Comparison of ENCODE assay signal across 9 cellular contexts in genomic region chr12:50690923-50691322, GRCh38.
A peak's percentile ranks its signal among the peaks of the same experiment; 100 is the strongest.
DNase-seq lines count a peak whose midpoint lies in the region; ATAC-seq and TF ChIP-seq lines count a peak whose summit lies in the region.
"Had no signal": no experiment of that assay in that cellular context is flagged by ENCODE, and none has a peak within 500 bp of the region (broad histone marks: within the 10 kb centered on the region; RNA-seq: fewer than 3 reads in every experiment).

No MANE protein-coding gene starts in this region.

- DNase-seq in HAP-1 (ENCODE audit: low spot score in 2 of 2) (peak; percentile 48 to 54), amygdala (lab: John Stamatoyannopoulos, UW) (peak in 45 of 56 donors; percentile 3 to 79 (median 35)), Right ventricle myocardium superior (peak; percentile 56), trophoblast cell (no peak), mammary epithelial cell (no peak), endothelial cell (ENCODE audit: low spot score) (no peak), mucosa of gallbladder (ENCODE audit: low spot score) (no peak)
- DNase-seq: CD4-positive, alpha-beta T cell had no signal

- WGBS in trophoblast cell (ENCODE audit: extremely low coverage, insufficient coverage, insufficient read length): no CpG with 5 or more reads among the region's 3 CpGs
- WGBS in mammary epithelial cell (ENCODE audit: low coverage, missing lambda C conversion rate): 50% methylated on average over 3 of the region's 3 CpGs

- H3K9me3 ChIP-seq in HAP-1 (no peaks in the 10 kb centered on the region), trophoblast cell (ENCODE audit: insufficient read depth, low read depth, low read length) (no peaks in the 10 kb centered on the region), mammary epithelial cell (replicated peaks; ENCODE audit: insufficient read depth, low read length) (no peaks in the 10 kb centered on the region)

- in situ Hi-C loops in HAP-1 (cut with MboI; ENCODE audit: low sequenced_read_pairs): no loop called here
- in situ Hi-C loops in mammary epithelial cell (cut with MboI; ENCODE audit: low sequenced_read_pairs in 2 of 2): no loop called here

- H3K79me2 ChIP-seq in trophoblast cell (ENCODE audit: control insufficient read depth, insufficient read depth, low read length, poor library complexity) (no peaks in the 10 kb centered on the region), mammary epithelial cell (ENCODE audit: insufficient read depth, low read length) (no peaks in the 10 kb centered on the region)

- H4K20me1 ChIP-seq in mammary epithelial cell (ENCODE audit: insufficient read depth, low read length): no peaks in the 10 kb centered on the region

- no peak overlapping the region for H3K14ac ChIP-seq in trophoblast cell (ENCODE audit: low read length)

- H3K4me1 ChIP-seq in HAP-1 (peaks cover 28% of the 10 kb centered on the region), trophoblast cell (ENCODE audit: control insufficient read depth in 1 of 2, insufficient read depth in 2 of 2, low read length in 2 of 2) (no peaks in the 10 kb centered on the region), mammary epithelial cell (ENCODE audit: insufficient read depth, low read length) (no peaks in the 10 kb centered on the region)

- no peak overlapping the region for H4K12ac ChIP-seq in trophoblast cell (ENCODE audit: low read depth, low read length)

- H3K27me3 Mint-ChIP-seq in endothelial cell (ENCODE audit: unreplicated experiment): no peaks in the 10 kb centered on the region
- H3K27me3 Mint-ChIP-seq: CD4-positive, alpha-beta T cell had no signal

- no peak overlapping the region for H3K27ac ChIP-seq in trophoblast cell (ENCODE audit: low read depth, low read length)
- H3K27ac ChIP-seq in mammary epithelial cell (ENCODE audit: insufficient read depth, low read depth, low read length): no peak overlapping the region

- no peak overlapping the region for H3K27ac Mint-ChIP-seq in endothelial cell (ENCODE audit: unreplicated experiment)
- H3K27ac Mint-ChIP-seq: CD4-positive, alpha-beta T cell had no signal

- no peak overlapping the region for H4K91ac ChIP-seq in trophoblast cell (ENCODE audit: low read depth, low read length)

- peak overlapping the region; percentile 68 for H3K23ac ChIP-seq in trophoblast cell (ENCODE audit: low read length)

- H3K27me3 ChIP-seq in HAP-1 (ENCODE audit: low read depth) (no peaks in the 10 kb centered on the region), trophoblast cell (ENCODE audit: insufficient read depth, low read length) (no peaks in the 10 kb centered on the region), mammary epithelial cell (ENCODE audit: insufficient read depth, low read length) (no peaks in the 10 kb centered on the region)

- no peak overlapping the region for H2AFZ ChIP-seq in trophoblast cell (ENCODE audit: insufficient read depth, low read length, poor library complexity)
- H2AFZ ChIP-seq in mammary epithelial cell (ENCODE audit: low read depth, low read length): no peak overlapping the region

- H2AK5ac ChIP-seq in trophoblast cell (ENCODE audit: low read length): no peak overlapping the region

- H3K9ac ChIP-seq in trophoblast cell (ENCODE audit: low read length) (no peak overlapping the region), mammary epithelial cell (ENCODE audit: insufficient read depth, low read length) (no peak overlapping the region)

- no peaks in the 10 kb centered on the region for H3K79me1 ChIP-seq in trophoblast cell (ENCODE audit: low read length)

- H3K36me3 Mint-ChIP-seq in endothelial cell (ENCODE audit: low read depth, unreplicated experiment): peaks cover 38% of the 10 kb centered on the region

- H3K9me3 Mint-ChIP-seq in endothelial cell (ENCODE audit: unreplicated experiment): no peaks in the 10 kb centered on the region
- H3K9me3 Mint-ChIP-seq: CD4-positive, alpha-beta T cell had no signal

- intact Hi-C loops in Right ventricle myocardium superior (cut with DNase I) (no loop called here), mammary epithelial cell (cut with micrococcal nuclease) (no loop called here)

- H3K4me3 ChIP-seq in HAP-1: no peak overlapping the region
- H3K4me3 ChIP-seq in trophoblast cell (ENCODE audit: low read depth, low read length): no peak overlapping the region
- no peak overlapping the region for H3K4me3 ChIP-seq in mammary epithelial cell (replicated peaks in 1 of 3; ENCODE audit: insufficient read depth in 1 of 3, low read depth in 2 of 3, low read length in 3 of 3)

- CTCF ChIA-PET in mammary epithelial cell (lab: Charles Lee; ENCODE audit: low non-redundant PET): no interaction called here

- no peak overlapping the region for H4K8ac ChIP-seq in trophoblast cell (ENCODE audit: low read depth, low read length)

- H3K36me3 ChIP-seq in HAP-1 (replicated peaks) (peaks cover 11% of the 10 kb centered on the region), trophoblast cell (ENCODE audit: control insufficient read depth in 1 of 2, insufficient read depth in 2 of 2, low read length in 2 of 2) (peaks cover 26 to 46% of the 10 kb centered on the region in 2 experiments), mammary epithelial cell (ENCODE audit: insufficient read depth, low read length) (peaks cover 18% of the 10 kb centered on the region)

- H2BK120ac ChIP-seq in trophoblast cell (ENCODE audit: insufficient read depth, low read length, poor library complexity): no peak overlapping the region

- H2BK12ac ChIP-seq in trophoblast cell (ENCODE audit: low read length): no peak overlapping the region

- no peak overlapping the region for H3K4ac ChIP-seq in trophoblast cell (ENCODE audit: low read depth, low read length)

- H3K4me3 Mint-ChIP-seq in endothelial cell (ENCODE audit: unreplicated experiment): no peak overlapping the region
- H3K4me3 Mint-ChIP-seq: CD4-positive, alpha-beta T cell had no signal

- ATAC-seq in Right ventricle myocardium superior (ENCODE audit: poor library complexity) (peak; percentile 97), GM18909 (IDR thresholded peaks at IDR 0.05; ENCODE audit: poor library complexity, unreplicated experiment) (no peak)

- no TSS peak for BruUV-seq in mammary epithelial cell (replicated peaks; lab: Mats Ljungman, UMichigan)

- no peak overlapping the region for H3K4me2 ChIP-seq in trophoblast cell (ENCODE audit: low read length)
- H3K4me2 ChIP-seq in mammary epithelial cell (ENCODE audit: insufficient read depth, low read depth, low read length): no peak overlapping the region

- dilution Hi-C loops in mammary epithelial cell (cut with HindIII; ENCODE audit: low sequenced_read_pairs): loop anchor here (5.0 kb wide), 1 partner anchor 36 kb away; no protein-coding TSS in a partner anchor

- H3K4me1 Mint-ChIP-seq in endothelial cell (ENCODE audit: unreplicated experiment): no peaks in the 10 kb centered on the region

- H2BK5ac ChIP-seq in trophoblast cell (ENCODE audit: low read depth, low read length, poor library complexity): no peak overlapping the region

- H3K18ac ChIP-seq in trophoblast cell (ENCODE audit: low read length): no peak overlapping the region

- no peak for TF ChIP-seq CTCF in mammary epithelial cell (conservative IDR thresholded peaks at IDR 0.05 in 1 of 2, IDR thresholded peaks at IDR 0.05 in 1 of 2; ENCODE audit: extremely low read depth in 1 of 2, insufficient read depth in 1 of 2, low read depth in 1 of 2, low read length in 2 of 2)
- no peak for TF ChIP-seq CTCF in endothelial cell (IDR thresholded peaks at IDR 0.05; ENCODE audit: unreplicated experiment)

Comparison
In these comparisons a context has a peak if more than half of its experiments do, and no peak if none do; other contexts are left out.
1. DNase-seq: peak in HAP-1 (2 of 2), amygdala (45 of 56) and Right ventricle myocardium superior (single experiment); none in trophoblast cell (0 of 2), mammary epithelial cell (single experiment), endothelial cell (single experiment) and mucosa of gallbladder (single experiment).